In genomic region chr13:101035119-101035620, GRCh38 we compare ENCODE assay signal across 28 cellular contexts.
"Had no signal": no experiment of that assay in that cellular context is flagged by ENCODE, and none has a peak within 500 bp of the region (broad histone marks: within the 10 kb centered on the region; RNA-seq: fewer than 3 reads in every experiment).

No MANE protein-coding gene starts in this region.

- H3K27ac ChIP-seq: left lung, pancreas, prostate gland, skin epidermis, stomach, testis, thyroid gland, transverse colon, upper lobe of left lung had no signal

- H3K4me1 ChIP-seq: left lung, pancreas, prostate gland, stomach, testis, thyroid gland, transverse colon, upper lobe of left lung had no signal

- DNase-seq: hippocampal formation; left colon; left lung; mesendoderm; naive B cell; natural killer cell; nucleus accumbens; pancreas; posterior cingulate gyrus; retina; right cardiac atrium; stimulated activated CD4-positive, alpha-beta T cell treated with anti-CD3 and anti-CD28 coated beads, Interleukin-12 subunit alpha, Interleukin-12 subunit beta, amount 100 ng/mL, for 4 hours; stimulated activated CD4-positive, alpha-beta T cell treated with anti-CD3 and anti-CD28 coated beads, Interleukin-15, amount 100 ng/mL, for 24 hours; stimulated activated CD4-positive, alpha-beta T cell treated with anti-CD3 and anti-CD28 coated beads, Interleukin-2, amount 100 ng/mL, for 24 hours; stimulated activated CD4-positive, alpha-beta T cell treated with anti-CD3 and anti-CD28 coated beads, Interleukin-4, amount 100 ng/mL, for 1 hour; stimulated activated naive B cell treated with anti-CD40 and anti-IgM and Interleukin-4, amounts not matched to agents 10 μg/mL and 1 μg/mL and 100 μg/mL, for 72 hours; stimulated activated naive CD8-positive, alpha-beta T cell treated with anti-CD3 and anti-CD28 coated beads, Interleukin-15, Interleukin-2, amounts not matched to agents 100 U/mL and 50 U/mL, for 24 hours; stomach; testis; thyroid gland; transverse colon; upper lobe of left lung had no signal

- H3K9me3 ChIP-seq: pancreas, prostate gland, testis, thyroid gland had no signal

- H3K4me3 ChIP-seq: left lung, lung, pancreas, prostate gland, skin epidermis, stomach, testis, thyroid gland, transverse colon, upper lobe of left lung had no signal

- ATAC-seq: left colon; left lung; natural killer cell; pancreas; right cardiac atrium; sciatic nerve; stimulated activated naive CD8-positive, alpha-beta T cell treated with anti-CD3 and anti-CD28 coated beads, Interleukin-15, Interleukin-2, amounts not matched to agents 100 U/mL and 50 U/mL, for 24 hours had no signal

- H3K36me3 ChIP-seq: left lung, pancreas, prostate gland, stomach, thyroid gland, transverse colon, upper lobe of left lung had no signal

- FAIRE-seq: keratinocyte, pancreas, urothelium cell line had no signal

- H3K27me3 ChIP-seq: left lung, pancreas, stomach, testis, thyroid gland, transverse colon, upper lobe of left lung had no signal
